20 cellular contexts compared by ENCODE assay signal in the genomic region with DNA sequence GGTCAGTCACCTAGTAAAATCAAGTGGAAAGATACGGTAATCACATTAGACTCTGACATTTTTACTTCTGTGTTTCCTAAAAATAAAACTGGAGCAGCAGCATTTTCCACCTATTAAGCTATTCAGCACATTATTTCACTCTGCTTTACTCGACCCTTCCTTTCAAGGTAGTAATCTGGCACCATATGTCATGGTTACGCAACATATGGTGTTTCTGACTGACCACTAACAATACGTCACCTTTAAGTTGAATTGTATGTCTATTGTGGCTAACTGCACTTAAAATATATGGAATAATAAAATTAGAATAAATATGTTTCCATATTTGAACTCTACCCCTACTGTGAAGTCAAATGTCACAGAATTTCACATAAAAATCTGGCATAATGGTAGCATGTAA.
"Had no signal": no experiment of that assay in that cellular context is flagged by ENCODE, and none has a peak within 500 bp of the region (broad histone marks: within the 10 kb centered on the region; RNA-seq: fewer than 3 reads in every experiment).

No MANE protein-coding gene starts in this region.

- H3K27ac Mint-ChIP-seq: activated B cell treated with CpG ODN at 0.5 μM for 24 hours; activated CD4-positive, alpha-beta memory T cell treated with anti-CD3 and anti-CD28 coated beads for 36 hours; activated CD4-positive, alpha-beta T cell treated with anti-CD3 and anti-CD28 coated beads, Interleukin-2, amount 10 ng/mL, durations not matched to agents 7 days and 5 days; activated naive CD4-positive, alpha-beta T cell treated with anti-CD3 and anti-CD28 coated beads for 36 hours; activated naive CD8-positive, alpha-beta T cell; T-helper 1 cell treated with Interleukin-12 subunit alpha and Interleukin-12 subunit beta and Interleukin-4 antibody, amounts not matched to agents 30 μg/mL and 1 μg/mL, for 36 hours had no signal

- H3K9me3 Mint-ChIP-seq: activated B cell treated with CpG ODN at 0.5 μM for 24 hours; activated CD4-positive, alpha-beta memory T cell treated with anti-CD3 and anti-CD28 coated beads for 36 hours; activated CD4-positive, alpha-beta T cell treated with anti-CD3 and anti-CD28 coated beads, Interleukin-2, amount 10 ng/mL, durations not matched to agents 7 days and 5 days; activated naive CD4-positive, alpha-beta T cell treated with anti-CD3 and anti-CD28 coated beads for 36 hours; activated T-cell treated with anti-CD3 and anti-CD28 coated beads, Interleukin-2, amount 50 U/mL, for 4 hours; T-helper 1 cell treated with Interleukin-12 subunit alpha and Interleukin-12 subunit beta and Interleukin-4 antibody, amounts not matched to agents 30 μg/mL and 1 μg/mL, for 36 hours had no signal

- H3K4me3 Mint-ChIP-seq: activated B cell treated with CpG ODN at 0.5 μM for 24 hours; activated CD4-positive, alpha-beta memory T cell treated with anti-CD3 and anti-CD28 coated beads for 36 hours; activated CD4-positive, alpha-beta T cell treated with anti-CD3 and anti-CD28 coated beads, Interleukin-2, amount 10 ng/mL, durations not matched to agents 7 days and 5 days; activated naive CD4-positive, alpha-beta T cell treated with anti-CD3 and anti-CD28 coated beads for 36 hours; activated naive CD8-positive, alpha-beta T cell; activated T-cell treated with anti-CD3 and anti-CD28 coated beads, Interleukin-2, amount 50 U/mL, for 4 hours; T-helper 1 cell treated with Interleukin-12 subunit alpha and Interleukin-12 subunit beta and Interleukin-4 antibody, amounts not matched to agents 30 μg/mL and 1 μg/mL, for 36 hours had no signal

- H3K27ac ChIP-seq: brain microvascular endothelial cell, cardiac muscle cell, KMS-11, SJSA1 had no signal

- H3K36me3 Mint-ChIP-seq: activated CD4-positive, alpha-beta memory T cell treated with anti-CD3 and anti-CD28 coated beads for 36 hours; activated naive CD8-positive, alpha-beta T cell had no signal

- H3K4me1 Mint-ChIP-seq: activated B cell treated with CpG ODN at 0.5 μM for 24 hours; activated CD4-positive, alpha-beta T cell treated with anti-CD3 and anti-CD28 coated beads, Interleukin-2, amount 10 ng/mL, durations not matched to agents 7 days and 5 days had no signal

- DNase-seq: activated B cell treated with CpG ODN at 0.5 μM for 24 hours; activated CD4-positive, alpha-beta memory T cell treated with anti-CD3 and anti-CD28 coated beads for 36 hours; activated CD4-positive, alpha-beta T cell treated with anti-CD3 and anti-CD28 coated beads, Interleukin-2, amount 10 ng/mL, durations not matched to agents 7 days and 5 days; activated CD8-positive, alpha-beta memory T cell treated with anti-CD3 and anti-CD28 coated beads for 24 hours; activated gamma-delta T cell; activated naive CD4-positive, alpha-beta T cell treated with anti-CD3 and anti-CD28 coated beads for 36 hours; activated T-cell treated with anti-CD3 and anti-CD28 coated beads, Interleukin-2, amount 50 U/mL, for 4 hours; brain microvascular endothelial cell; NCI-H1092; NCI-H1417 treated with DMSO at 0.1 percent for 48 hours; NCI-H187; NCI-H2081; NCI-H526; PC-3; SHP77 had no signal
